13 cellular contexts compared by ENCODE assay signal in the genomic region with DNA sequence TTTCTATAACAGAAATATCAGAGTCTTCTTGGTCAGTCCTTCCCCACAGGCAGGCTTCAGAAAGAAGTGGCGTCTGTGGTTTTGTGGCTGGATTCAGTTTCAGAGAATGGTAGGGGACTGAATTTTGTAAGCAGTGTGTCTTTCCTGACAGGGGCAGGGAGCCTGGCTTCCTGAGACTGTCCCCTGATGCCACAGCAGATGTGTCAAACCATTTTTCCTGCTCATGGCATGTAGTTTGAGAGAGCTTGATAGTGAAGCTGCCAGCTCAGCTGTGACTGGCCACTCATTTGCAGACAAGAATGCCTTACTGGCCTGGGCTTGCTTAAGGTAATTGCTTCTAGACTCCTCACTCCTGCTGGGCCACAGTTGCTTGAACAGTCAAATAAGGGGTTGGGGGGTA. TPM values are rescaled to one million over a fixed set of nuclear protein-coding genes. Genes with fewer than 3 reads are reported as not detected.
DNase-seq lines count a peak whose midpoint lies in the region; ATAC-seq and TF ChIP-seq lines count a peak whose summit lies in the region.
"Had no signal": no experiment of that assay in that cellular context is flagged by ENCODE, and none has a peak within 500 bp of the region (broad histone marks: within the 10 kb centered on the region; RNA-seq: fewer than 3 reads in every experiment).

No MANE protein-coding gene starts in this region.

- H3K27ac Mint-ChIP-seq in activated CD8-positive, alpha-beta memory T cell treated with anti-CD3 and anti-CD28 coated beads, Interleukin-2, amount 10 ng/mL, durations not matched to agents 7 days and 5 days = no peak overlapping the region

- H3K9me3 ChIP-seq in neutrophil = no peaks in the 10 kb centered on the region
- H3K9me3 ChIP-seq: heart left ventricle, uterus had no signal

- peak; percentile 45 for ATAC-seq in activated CD8-positive, alpha-beta memory T cell treated with anti-CD3 and anti-CD28 coated beads, Interleukin-2, amount 10 ng/mL, durations not matched to agents 7 days and 5 days
- ATAC-seq in GM21390 (IDR thresholded peaks at IDR 0.05; ENCODE audit: unreplicated experiment) (peak; percentile 63), HG03442 (IDR thresholded peaks at IDR 0.05; ENCODE audit: unreplicated experiment) (no peak), left colon (no peak)
- ATAC-seq: heart left ventricle had no signal

- intact Hi-C loops in left colon (cut with DNase I, micrococcal nuclease) = no loop called here

- H3K27ac ChIP-seq in neutrophil = peak overlapping the region; percentile 7
- no peak overlapping the region for H3K27ac ChIP-seq in RWPE1
- H3K27ac ChIP-seq: heart left ventricle, uterus had no signal

- H3K9me3 Mint-ChIP-seq in activated CD8-positive, alpha-beta memory T cell treated with anti-CD3 and anti-CD28 coated beads, Interleukin-2, amount 10 ng/mL, durations not matched to agents 7 days and 5 days (ENCODE audit: low read depth) = no peaks in the 10 kb centered on the region

- H3K27me3 Mint-ChIP-seq in activated CD8-positive, alpha-beta memory T cell treated with anti-CD3 and anti-CD28 coated beads, Interleukin-2, amount 10 ng/mL, durations not matched to agents 7 days and 5 days = no peaks in the 10 kb centered on the region

- peaks cover 8% of the 10 kb centered on the region for H3K36me3 ChIP-seq in neutrophil
- H3K36me3 ChIP-seq: uterus had no signal

- H3K4me1 Mint-ChIP-seq in activated CD8-positive, alpha-beta memory T cell treated with anti-CD3 and anti-CD28 coated beads, Interleukin-2, amount 10 ng/mL, durations not matched to agents 7 days and 5 days = peaks cover 15% of the 10 kb centered on the region

- POLR2A ChIA-PET in RWPE1 (lab: Yijun Ruan, JAX; ENCODE audit: low non-redundant PET) = no interaction called here

- H3K27me3 ChIP-seq in neutrophil = no peaks in the 10 kb centered on the region
- H3K27me3 ChIP-seq: heart left ventricle, uterus had no signal

- peak; percentile 44 for DNase-seq in activated CD8-positive, alpha-beta memory T cell treated with anti-CD3 and anti-CD28 coated beads, Interleukin-2, amount 10 ng/mL, durations not matched to agents 7 days and 5 days
- no peak for DNase-seq in activated CD8-positive, alpha-beta memory T cell treated with anti-CD3 and anti-CD28 coated beads, Interleukin-2, amount 50 U/mL, for 4 hours
- peak; percentile 82 for DNase-seq in MV-4-11 (lab: John Stamatoyannopoulos, UW)
- DNase-seq in RWPE1 (ENCODE audit: low spot score) = no peak
- DNase-seq in left colon = no peak
- DNase-seq: DMS79, heart left ventricle, NCI-H2227 treated with DMSO at 0.1 percent for 48 hours, uterus had no signal

- no peak overlapping the region for H3K4me3 Mint-ChIP-seq in activated CD8-positive, alpha-beta memory T cell treated with anti-CD3 and anti-CD28 coated beads, Interleukin-2, amount 10 ng/mL, durations not matched to agents 7 days and 5 days

- no peak overlapping the region for H3K4me3 ChIP-seq in neutrophil (ENCODE audit: low read depth in 1 of 2, low read length in 1 of 2)
- H3K4me3 ChIP-seq: heart left ventricle, lung, uterus had no signal

- H3K4me1 ChIP-seq in neutrophil (ENCODE audit: control insufficient read depth in 1 of 2, insufficient read depth in 1 of 2, low read depth in 1 of 2, low read length in 1 of 2) = peaks cover 15 to 17% of the 10 kb centered on the region in 2 experiments

- H3K36me3 Mint-ChIP-seq in activated CD8-positive, alpha-beta memory T cell treated with anti-CD3 and anti-CD28 coated beads, Interleukin-2, amount 10 ng/mL, durations not matched to agents 7 days and 5 days = peaks cover 26% of the 10 kb centered on the region

- no peak for TF ChIP-seq CTCF in neutrophil (IDR thresholded peaks at IDR 0.05)
- no peak for TF ChIP-seq CTCF in RWPE1 (conservative IDR thresholded peaks at IDR 0.05; ENCODE audit: low read depth)

- CTCF ChIA-PET in activated CD8-positive, alpha-beta memory T cell treated with anti-CD3 and anti-CD28 coated beads, Interleukin-2, amount 10 ng/mL, durations not matched to agents 7 days and 5 days (lab: Charles Lee) = interaction anchor here (1.2 kb wide), 1 partner anchor 241 kb away, joined by 3 read pairs; no protein-coding TSS in a partner anchor
- CTCF ChIA-PET in RWPE1 (lab: Yijun Ruan, JAX) = no interaction called here

RNA-seq across cellular contexts. Expression of a gene that starts 26.4 kb away (rescaled TPM):
- 10 to 100 TPM; 34.0 to 35.5 TPM for total RNA-seq in activated CD8-positive, alpha-beta memory T cell treated with anti-CD3 and anti-CD28 coated beads, Interleukin-2, amount 10 ng/mL, durations not matched to agents 7 days and 5 days
- total RNA-seq in left colon = 10 to 100 TPM; 23.2 to 27.8 TPM

Comparison
In these comparisons a context has a peak if more than half of its experiments do, and no peak if none do; other contexts are left out.
1. DNase-seq: peak in activated CD8-positive, alpha-beta memory T cell treated with anti-CD3 and anti-CD28 coated beads, Interleukin-2, amount 10 ng/mL, durations not matched to agents 7 days and 5 days (single experiment) and MV-4-11 (single experiment); none in activated CD8-positive, alpha-beta memory T cell treated with anti-CD3 and anti-CD28 coated beads, Interleukin-2, amount 50 U/mL, for 4 hours (single experiment), RWPE1 (single experiment) and left colon (0 of 2).
2. ATAC-seq: peak in activated CD8-positive, alpha-beta memory T cell treated with anti-CD3 and anti-CD28 coated beads, Interleukin-2, amount 10 ng/mL, durations not matched to agents 7 days and 5 days (single experiment) and GM21390 (single experiment); none in HG03442 (single experiment) and left colon (single experiment).